Comparison of ENCODE assay signal across 1 cellular context in the genomic region with DNA sequence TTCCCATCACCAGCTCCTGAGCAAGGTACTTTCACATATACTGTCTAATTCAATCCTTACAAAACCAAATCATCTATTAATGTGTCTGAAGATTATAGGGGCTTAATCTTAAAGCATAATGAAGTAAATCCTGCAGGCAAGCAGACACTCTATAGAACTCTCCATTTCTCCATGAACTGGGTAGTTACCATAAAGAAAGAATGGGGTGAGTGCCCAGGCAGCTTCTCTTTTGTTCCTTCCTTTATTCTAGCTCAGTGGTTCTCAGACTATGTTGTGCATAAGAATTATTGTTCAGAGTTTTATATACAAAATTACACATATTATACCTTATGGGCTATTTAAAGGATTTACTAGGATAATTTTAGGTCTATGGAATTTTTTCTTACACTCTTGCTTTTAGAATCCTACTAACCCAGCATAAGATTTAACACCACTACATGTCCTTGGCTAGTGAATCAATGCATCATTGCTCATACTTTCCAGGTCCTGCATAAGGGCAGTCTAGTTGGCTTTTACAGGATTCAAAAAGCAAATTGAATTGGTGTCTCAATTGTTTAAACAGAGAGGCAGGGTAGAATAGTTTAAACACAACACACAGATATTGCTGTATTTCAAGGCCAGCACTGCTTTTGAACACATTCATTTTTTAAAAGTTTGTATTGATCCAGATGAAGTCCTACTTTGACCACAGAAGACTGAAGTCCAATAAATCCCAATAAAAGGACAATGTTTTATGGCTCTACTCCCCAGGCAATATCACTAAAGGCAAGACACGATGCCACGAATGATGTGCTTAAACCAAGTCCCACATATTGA.
TF ChIP-seq lines count a peak whose summit lies in the region.

No MANE protein-coding gene starts in this region.

TF ChIP-seq in GM23338, 12 proteins besides CTCF, POLR2A, EP300 and RAD21 (continued from another document):
- TF ChIP-seq, protein P1, sequence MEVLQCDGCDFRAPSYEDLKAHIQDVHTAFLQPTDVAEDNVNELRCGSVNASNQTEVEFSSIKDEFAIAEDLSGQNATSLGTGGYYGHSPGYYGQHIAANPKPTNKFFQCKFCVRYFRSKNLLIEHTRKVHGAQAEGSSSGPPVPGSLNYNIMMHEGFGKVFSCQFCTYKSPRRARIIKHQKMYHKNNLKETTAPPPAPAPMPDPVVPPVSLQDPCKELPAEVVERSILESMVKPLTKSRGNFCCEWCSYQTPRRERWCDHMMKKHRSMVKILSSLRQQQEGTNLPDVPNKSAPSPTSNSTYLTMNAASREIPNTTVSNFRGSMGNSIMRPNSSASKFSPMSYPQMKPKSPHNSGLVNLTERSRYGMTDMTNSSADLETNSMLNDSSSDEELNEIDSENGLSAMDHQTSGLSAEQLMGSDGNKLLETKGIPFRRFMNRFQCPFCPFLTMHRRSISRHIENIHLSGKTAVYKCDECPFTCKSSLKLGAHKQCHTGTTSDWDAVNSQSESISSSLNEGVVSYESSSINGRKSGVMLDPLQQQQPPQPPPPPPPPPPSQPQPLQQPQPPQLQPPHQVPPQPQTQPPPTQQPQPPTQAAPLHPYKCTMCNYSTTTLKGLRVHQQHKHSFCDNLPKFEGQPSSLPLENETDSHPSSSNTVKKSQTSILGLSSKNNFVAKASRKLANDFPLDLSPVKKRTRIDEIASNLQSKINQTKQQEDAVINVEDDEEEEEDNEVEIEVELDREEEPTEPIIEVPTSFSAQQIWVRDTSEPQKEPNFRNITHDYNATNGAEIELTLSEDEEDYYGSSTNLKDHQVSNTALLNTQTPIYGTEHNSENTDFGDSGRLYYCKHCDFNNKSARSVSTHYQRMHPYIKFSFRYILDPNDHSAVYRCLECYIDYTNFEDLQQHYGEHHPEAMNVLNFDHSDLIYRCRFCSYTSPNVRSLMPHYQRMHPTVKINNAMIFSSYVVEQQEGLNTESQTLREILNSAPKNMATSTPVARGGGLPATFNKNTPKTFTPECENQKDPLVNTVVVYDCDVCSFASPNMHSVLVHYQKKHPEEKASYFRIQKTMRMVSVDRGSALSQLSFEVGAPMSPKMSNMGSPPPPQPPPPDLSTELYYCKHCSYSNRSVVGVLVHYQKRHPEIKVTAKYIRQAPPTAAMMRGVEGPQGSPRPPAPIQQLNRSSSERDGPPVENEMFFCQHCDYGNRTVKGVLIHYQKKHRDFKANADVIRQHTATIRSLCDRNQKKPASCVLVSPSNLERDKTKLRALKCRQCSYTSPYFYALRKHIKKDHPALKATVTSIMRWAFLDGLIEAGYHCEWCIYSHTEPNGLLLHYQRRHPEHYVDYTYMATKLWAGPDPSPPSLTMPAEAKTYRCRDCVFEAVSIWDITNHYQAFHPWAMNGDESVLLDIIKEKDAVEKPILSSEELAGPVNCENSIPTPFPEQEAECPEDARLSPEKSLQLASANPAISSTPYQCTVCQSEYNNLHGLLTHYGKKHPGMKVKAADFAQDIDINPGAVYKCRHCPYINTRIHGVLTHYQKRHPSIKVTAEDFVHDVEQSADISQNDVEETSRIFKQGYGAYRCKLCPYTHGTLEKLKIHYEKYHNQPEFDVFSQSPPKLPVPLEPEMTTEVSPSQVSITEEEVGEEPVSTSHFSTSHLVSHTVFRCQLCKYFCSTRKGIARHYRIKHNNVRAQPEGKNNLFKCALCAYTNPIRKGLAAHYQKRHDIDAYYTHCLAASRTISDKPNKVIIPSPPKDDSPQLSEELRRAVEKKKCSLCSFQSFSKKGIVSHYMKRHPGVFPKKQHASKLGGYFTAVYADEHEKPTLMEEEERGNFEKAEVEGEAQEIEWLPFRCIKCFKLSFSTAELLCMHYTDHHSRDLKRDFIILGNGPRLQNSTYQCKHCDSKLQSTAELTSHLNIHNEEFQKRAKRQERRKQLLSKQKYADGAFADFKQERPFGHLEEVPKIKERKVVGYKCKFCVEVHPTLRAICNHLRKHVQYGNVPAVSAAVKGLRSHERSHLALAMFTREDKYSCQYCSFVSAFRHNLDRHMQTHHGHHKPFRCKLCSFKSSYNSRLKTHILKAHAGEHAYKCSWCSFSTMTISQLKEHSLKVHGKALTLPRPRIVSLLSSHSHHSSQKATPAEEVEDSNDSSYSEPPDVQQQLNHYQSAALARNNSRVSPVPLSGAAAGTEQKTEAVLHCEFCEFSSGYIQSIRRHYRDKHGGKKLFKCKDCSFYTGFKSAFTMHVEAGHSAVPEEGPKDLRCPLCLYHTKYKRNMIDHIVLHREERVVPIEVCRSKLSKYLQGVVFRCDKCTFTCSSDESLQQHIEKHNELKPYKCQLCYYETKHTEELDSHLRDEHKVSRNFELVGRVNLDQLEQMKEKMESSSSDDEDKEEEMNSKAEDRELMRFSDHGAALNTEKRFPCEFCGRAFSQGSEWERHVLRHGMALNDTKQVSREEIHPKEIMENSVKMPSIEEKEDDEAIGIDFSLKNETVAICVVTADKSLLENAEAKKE (CRISPR knock-in tag; IDR thresholded peaks at IDR 0.05), result no peak
- TF ChIP-seq, protein P2, sequence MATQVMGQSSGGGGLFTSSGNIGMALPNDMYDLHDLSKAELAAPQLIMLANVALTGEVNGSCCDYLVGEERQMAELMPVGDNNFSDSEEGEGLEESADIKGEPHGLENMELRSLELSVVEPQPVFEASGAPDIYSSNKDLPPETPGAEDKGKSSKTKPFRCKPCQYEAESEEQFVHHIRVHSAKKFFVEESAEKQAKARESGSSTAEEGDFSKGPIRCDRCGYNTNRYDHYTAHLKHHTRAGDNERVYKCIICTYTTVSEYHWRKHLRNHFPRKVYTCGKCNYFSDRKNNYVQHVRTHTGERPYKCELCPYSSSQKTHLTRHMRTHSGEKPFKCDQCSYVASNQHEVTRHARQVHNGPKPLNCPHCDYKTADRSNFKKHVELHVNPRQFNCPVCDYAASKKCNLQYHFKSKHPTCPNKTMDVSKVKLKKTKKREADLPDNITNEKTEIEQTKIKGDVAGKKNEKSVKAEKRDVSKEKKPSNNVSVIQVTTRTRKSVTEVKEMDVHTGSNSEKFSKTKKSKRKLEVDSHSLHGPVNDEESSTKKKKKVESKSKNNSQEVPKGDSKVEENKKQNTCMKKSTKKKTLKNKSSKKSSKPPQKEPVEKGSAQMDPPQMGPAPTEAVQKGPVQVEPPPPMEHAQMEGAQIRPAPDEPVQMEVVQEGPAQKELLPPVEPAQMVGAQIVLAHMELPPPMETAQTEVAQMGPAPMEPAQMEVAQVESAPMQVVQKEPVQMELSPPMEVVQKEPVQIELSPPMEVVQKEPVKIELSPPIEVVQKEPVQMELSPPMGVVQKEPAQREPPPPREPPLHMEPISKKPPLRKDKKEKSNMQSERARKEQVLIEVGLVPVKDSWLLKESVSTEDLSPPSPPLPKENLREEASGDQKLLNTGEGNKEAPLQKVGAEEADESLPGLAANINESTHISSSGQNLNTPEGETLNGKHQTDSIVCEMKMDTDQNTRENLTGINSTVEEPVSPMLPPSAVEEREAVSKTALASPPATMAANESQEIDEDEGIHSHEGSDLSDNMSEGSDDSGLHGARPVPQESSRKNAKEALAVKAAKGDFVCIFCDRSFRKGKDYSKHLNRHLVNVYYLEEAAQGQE (IDR thresholded peaks at IDR 0.05; ENCODE audit: unreplicated experiment), result no peak
- TF ChIP-seq POLR2AphosphoS5 (IDR thresholded peaks at IDR 0.05; ENCODE audit: low read depth), result no peak
- TF ChIP-seq EZH2 (IDR thresholded peaks at IDR 0.05; ENCODE audit: low read depth, unreplicated experiment), result no peak
- no peak for TF ChIP-seq EZH2phosphoT487 (IDR thresholded peaks at IDR 0.05; ENCODE audit: unreplicated experiment)
- no peak for TF ChIP-seq STAT1 (IDR thresholded peaks at IDR 0.05; ENCODE audit: unreplicated experiment)
- TF ChIP-seq CREB1 (CRISPR knock-in tag; IDR thresholded peaks at IDR 0.05; ENCODE audit: low read depth), result no peak
- TF ChIP-seq, protein P3, sequence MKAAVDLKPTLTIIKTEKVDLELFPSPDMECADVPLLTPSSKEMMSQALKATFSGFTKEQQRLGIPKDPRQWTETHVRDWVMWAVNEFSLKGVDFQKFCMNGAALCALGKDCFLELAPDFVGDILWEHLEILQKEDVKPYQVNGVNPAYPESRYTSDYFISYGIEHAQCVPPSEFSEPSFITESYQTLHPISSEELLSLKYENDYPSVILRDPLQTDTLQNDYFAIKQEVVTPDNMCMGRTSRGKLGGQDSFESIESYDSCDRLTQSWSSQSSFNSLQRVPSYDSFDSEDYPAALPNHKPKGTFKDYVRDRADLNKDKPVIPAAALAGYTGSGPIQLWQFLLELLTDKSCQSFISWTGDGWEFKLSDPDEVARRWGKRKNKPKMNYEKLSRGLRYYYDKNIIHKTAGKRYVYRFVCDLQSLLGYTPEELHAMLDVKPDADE (IDR thresholded peaks at IDR 0.05), result no peak
- TF ChIP-seq JUNB (IDR thresholded peaks at IDR 0.05; ENCODE audit: unreplicated experiment), result no peak
